In genomic region chr1:110309768-110310167, GRCh38 we compare ENCODE assay signal across 17 cellular contexts. TPM values are rescaled to one million over a fixed set of nuclear protein-coding genes. Genes with fewer than 3 reads are reported as not detected.
A peak's percentile ranks its signal among the peaks of the same experiment; 100 is the strongest.
DNase-seq lines count a peak whose midpoint lies in the region; FAIRE-seq and TF ChIP-seq lines count a peak whose summit lies in the region.
"Had no signal": no experiment of that assay in that cellular context is flagged by ENCODE, and none has a peak within 500 bp of the region (broad histone marks: within the 10 kb centered on the region; RNA-seq: fewer than 3 reads in every experiment).

No MANE protein-coding gene starts in this region.

- TF ChIP-seq CTCF in AG09319 (IDR thresholded peaks at IDR 0.05; ENCODE audit: low read depth, low read length) (peak; percentile 12), choroid plexus epithelial cell (conservative IDR thresholded peaks at IDR 0.05; ENCODE audit: low read depth, low read length) (peak; percentile 33)

- no peak for FAIRE-seq in GM19239 (lab: Jason Lieb, UNC)
- FAIRE-seq: GM18507 had no signal

- H3K4me3 ChIP-seq in choroid plexus epithelial cell (ENCODE audit: low read depth, low read length): no peak overlapping the region
- H3K4me3 ChIP-seq: BLaER1 treated with 17β-estradiol and CSF1 and Interleukin-3, amounts not matched to agents 10 nM and 100 nM; Peyer's patch; uterus had no signal

- DNase-seq in AG09319 (ENCODE audit: extremely low read depth, low read depth): no peak
- peak; percentile 60 for DNase-seq in HT1080 (ENCODE audit: low read depth)
- DNase-seq in choroid plexus epithelial cell (ENCODE audit: low read depth): peak; percentile 83
- peak; percentile 84 for DNase-seq in kidney tubule cell (ENCODE audit: low spot score)
- no peak for DNase-seq in NOMO-1 treated with DMSO at 0.1 percent for 48 hours (lab: John Stamatoyannopoulos, UW; ENCODE audit: unreplicated experiment)
- no peak for DNase-seq in NCI-H2029 treated with DMSO at 0.1 percent for 48 hours (lab: John Stamatoyannopoulos, UW)
- no peak for DNase-seq in GM19239 (ENCODE audit: insufficient read length, low spot score)
- DNase-seq in D341Med (ENCODE audit: low spot score): no peak
- DNase-seq: activated CD4-positive, alpha-beta T cell treated with anti-CD3 and anti-CD28 coated beads for 4 hours; NCI-H1048; NCI-H446 treated with DMSO at 0.1 percent for 48 hours; stimulated activated CD4-positive, alpha-beta T cell treated with anti-CD3 and anti-CD28 coated beads, Interleukin-1b, Interleukin-23, amount 100 ng/mL, for 48 hours; T-helper 2 cell; uterus had no signal

RNA-seq across cellular contexts. Expression of gene RBM15, which starts 29.4 kb away (rescaled TPM):
- total RNA-seq in HT1080 (2014; rRNA removed; shearing (Covaris generic)): 31.8 and 33.6 TPM in 2 replicates
- polyA plus RNA-seq in HT1080 (2015; cell fraction: cytosol; rRNA removed): 8.6 and 11.2 TPM in 2 replicates
- 25.2 TPM in 2 replicates for polyA plus RNA-seq in HT1080 (2015; cell fraction: nucleus; rRNA removed)

Comparison
In these comparisons a context has a peak if more than half of its experiments do, and no peak if none do; other contexts are left out.
1. DNase-seq: peak in HT1080 (single experiment), choroid plexus epithelial cell (single experiment) and kidney tubule cell (single experiment); none in AG09319 (single experiment), NOMO-1 treated with DMSO at 0.1 percent for 48 hours (single experiment), NCI-H2029 treated with DMSO at 0.1 percent for 48 hours (single experiment), GM19239 (single experiment) and D341Med (single experiment).